11 cellular contexts compared by ENCODE assay signal in genomic region chr1:2543543-2544092, GRCh38. TPM values are rescaled to one million over a fixed set of nuclear protein-coding genes. Genes with fewer than 3 reads are reported as not detected.
A peak's percentile ranks its signal among the peaks of the same experiment; 100 is the strongest.
DNase-seq lines count a peak whose midpoint lies in the region; ATAC-seq, FAIRE-seq and TF ChIP-seq lines count a peak whose summit lies in the region.
"Had no signal": no experiment of that assay in that cellular context is flagged by ENCODE, and none has a peak within 500 bp of the region (broad histone marks: within the 10 kb centered on the region; RNA-seq: fewer than 3 reads in every experiment).

No MANE protein-coding gene starts in this region.

- no peak overlapping the region for H3K4me2 ChIP-seq in neural cell (ENCODE audit: low read length)

- no peak overlapping the region for H3K4me3 ChIP-seq in HUES64 (ENCODE audit: low read length)
- H3K4me3 ChIP-seq in astrocyte of the spinal cord (ENCODE audit: low read depth, low read length), result no peak overlapping the region
- H3K4me3 ChIP-seq in neural cell (ENCODE audit: low read length), result peak overlapping the region; percentile 46
- no peak overlapping the region for H3K4me3 ChIP-seq in left lung

- TF ChIP-seq EP300 in neural cell (conservative IDR thresholded peaks at IDR 0.05; ENCODE audit: poor library complexity, severe bottlenecking), result no peak

- H4K20me1 ChIP-seq in neural cell (ENCODE audit: insufficient read depth), result no peaks in the 10 kb centered on the region

- H3K79me2 ChIP-seq in neural cell (replicated peaks; ENCODE audit: insufficient read depth, low read length), result no peaks in the 10 kb centered on the region

- no peaks in the 10 kb centered on the region for H3K9me3 ChIP-seq in HUES64 (ENCODE audit: insufficient read depth, low read depth, low read length)
- no peaks in the 10 kb centered on the region for H3K9me3 ChIP-seq in neural cell (ENCODE audit: low read length)
- H3K9me3 ChIP-seq in left lung, result no peaks in the 10 kb centered on the region

- DNase-seq in NCI-H82 (lab: John Stamatoyannopoulos, UW), result peak; percentile 76
- DNase-seq in NCI-H82 treated with DMSO at 0.1 percent for 48 hours (lab: John Stamatoyannopoulos, UW; ENCODE audit: unreplicated experiment), result no peak
- DNase-seq in astrocyte of the spinal cord (ENCODE audit: low read depth, low spot score), result peak; percentile 50
- DNase-seq in KBM-7, result no peak
- no peak for DNase-seq in GM19239 (ENCODE audit: insufficient read length, low spot score)
- no peak for DNase-seq in left lung
- DNase-seq: kidney had no signal

- FAIRE-seq in GM19239 (lab: Jason Lieb, UNC), result no peak
- FAIRE-seq: bronchial epithelial cell, kidney had no signal

- in situ Hi-C loops in astrocyte of the spinal cord (cut with HindIII; ENCODE audit: low sequenced_read_pairs) (no loop called here), KBM-7 (cut with MboI; ENCODE audit: low pct_unique_long_range_greater_than_20kb, low sequenced_read_pairs) (no loop called here)

- H3K36me3 ChIP-seq in HUES64 (ENCODE audit: insufficient read depth, low read length) (no peaks in the 10 kb centered on the region), neural cell (ENCODE audit: insufficient read depth, low read length) (no peaks in the 10 kb centered on the region), left lung (no peaks in the 10 kb centered on the region)

- peaks cover 2% of the 10 kb centered on the region for H3F3A ChIP-seq in neural cell (ENCODE audit: insufficient read depth, low read length, poor library complexity, severe bottlenecking)

- intact Hi-C loops in left lung (cut with DNase I), result loop anchor here in 1 of 2 donors (10.0 kb wide), 1 partner anchor 129 kb away; the partner anchor contains the start of gene PEX10

- no peak for TF ChIP-seq RAD21 in neural cell (conservative IDR thresholded peaks at IDR 0.05)

- no peaks in the 10 kb centered on the region for H3K9me2 ChIP-seq in neural cell (ENCODE audit: insufficient read depth, low read length)

- H3K27ac ChIP-seq in HUES64 (ENCODE audit: low read depth, low read length) (no peak overlapping the region), neural cell (ENCODE audit: low read length) (peak overlapping the region; percentile 26), left lung (no peak overlapping the region)

- H3K27me3 ChIP-seq in HUES64 (ENCODE audit: insufficient read depth, low read length) (peaks cover 24% of the 10 kb centered on the region), neural cell (ENCODE audit: insufficient read depth, low read depth, low read length) (no peaks in the 10 kb centered on the region), left lung (peaks cover 3 to 35% of the 10 kb centered on the region in 2 donors)

- TF ChIP-seq CTCF in astrocyte of the spinal cord (IDR thresholded peaks at IDR 0.05; ENCODE audit: low read depth, low read length), result no peak
- no peak for TF ChIP-seq CTCF in neural cell (IDR thresholded peaks at IDR 0.05; ENCODE audit: poor library complexity, severe bottlenecking)
- no peak for TF ChIP-seq CTCF in left lung (IDR thresholded peaks at IDR 0.05)

- no peak for ATAC-seq in left lung

- WGBS in HUES64, result 38% methylated on average over 25 of the region's 26 CpGs

- H3K4me1 ChIP-seq in HUES64 (ENCODE audit: insufficient read depth, low read length), result peaks cover 33% of the 10 kb centered on the region
- peaks cover 25 to 61% of the 10 kb centered on the region in 2 donors for H3K4me1 ChIP-seq in left lung

- H3K9ac ChIP-seq in HUES64 (ENCODE audit: low read depth, low read length) (peak overlapping the region; percentile 20; the same call in 1 of the 2 replicates), neural cell (ENCODE audit: low read length) (peak overlapping the region; percentile 55)

- H2AFZ ChIP-seq in neural cell (ENCODE audit: low read depth, low read length), result no peak overlapping the region

TF ChIP-seq in neural cell, 6 proteins besides CTCF, POLR2A, EP300 and RAD21:
- TF ChIP-seq POLR2AphosphoS5 (IDR thresholded peaks at IDR 0.05) (peak; percentile 9), TAF1 (IDR thresholded peaks at IDR 0.05; ENCODE audit: low read depth) (peak; percentile 42), SMC3 (conservative IDR thresholded peaks at IDR 0.05; ENCODE audit: poor library complexity) (no peak)

RNA-seq across cellular contexts. Expression of gene TNFRSF14, which starts 12.6 kb away (rescaled TPM):
- 0.40 TPM for polyA plus RNA-seq in HUES64 (2013, experiment 1 of 2)
- 0.44 TPM for polyA plus RNA-seq in HUES64 (2013, experiment 2 of 2)
- 1.1 TPM in 2 replicates for polyA plus RNA-seq in neural cell
- polyA minus RNA-seq in neural cell, result not detected in 2 replicates
- total RNA-seq in left lung, result 100 to 1,000 TPM in 1 of 2 donors, 10 to 100 TPM in 1; 90.8 to 109 TPM

RNA-seq across cellular contexts. Expression of gene HES5, which starts 13.6 kb away (rescaled TPM):
- 1.9 TPM for polyA plus RNA-seq in HUES64 (2013, experiment 1 of 2)
- polyA plus RNA-seq in HUES64 (2013, experiment 2 of 2), result 3.3 TPM
- 0.81 TPM in 1 of 2 replicates, not detected in the other for polyA plus RNA-seq in neural cell
- polyA minus RNA-seq in neural cell, result 3.2 and 4.3 TPM in 2 replicates
- total RNA-seq in left lung, result 1 to 10 TPM in 1 of 2 donors, under 1 TPM in 1; 0.89 to 1.2 TPM
- total RNA-seq: T-helper 1 cell treated with Interleukin-12 subunit alpha and Interleukin-12 subunit beta and Interleukin-4 antibody, amounts not matched to agents 30 ng/mL and 1 ng/mL, for 36 hours had no signal

RNA-seq across cellular contexts. Expression of gene PANK4, which starts 17.2 kb away (rescaled TPM):
- 16.4 TPM for polyA plus RNA-seq in HUES64 (2013, experiment 1 of 2)
- 16.7 TPM for polyA plus RNA-seq in HUES64 (2013, experiment 2 of 2)
- 37.9 and 43.4 TPM in 2 replicates for polyA plus RNA-seq in neural cell
- 52.3 and 53.8 TPM in 2 replicates for polyA minus RNA-seq in neural cell
- 10 to 100 TPM; 29.2 to 29.9 TPM for total RNA-seq in left lung

RNA-seq across cellular contexts. Expression of gene PRXL2B, which starts 43.0 kb away (rescaled TPM):
- 28.6 TPM for polyA plus RNA-seq in HUES64 (2013, experiment 1 of 2)
- 26.6 TPM for polyA plus RNA-seq in HUES64 (2013, experiment 2 of 2)
- polyA plus RNA-seq in neural cell, result 29.0 and 35.9 TPM in 2 replicates
- 19.2 and 26.8 TPM in 2 replicates for polyA minus RNA-seq in neural cell
- total RNA-seq in left lung, result 10 to 100 TPM; 33.2 to 43.4 TPM

Comparison
In these comparisons a context has a peak if more than half of its experiments do, and no peak if none do; other contexts are left out.
1. DNase-seq: peak in NCI-H82 (single experiment) and astrocyte of the spinal cord (single experiment); none in NCI-H82 treated with DMSO at 0.1 percent for 48 hours (single experiment), KBM-7 (single experiment), GM19239 (single experiment) and left lung (0 of 2).